Comparison of ENCODE assay signal across 22 cellular contexts in the genomic region with DNA sequence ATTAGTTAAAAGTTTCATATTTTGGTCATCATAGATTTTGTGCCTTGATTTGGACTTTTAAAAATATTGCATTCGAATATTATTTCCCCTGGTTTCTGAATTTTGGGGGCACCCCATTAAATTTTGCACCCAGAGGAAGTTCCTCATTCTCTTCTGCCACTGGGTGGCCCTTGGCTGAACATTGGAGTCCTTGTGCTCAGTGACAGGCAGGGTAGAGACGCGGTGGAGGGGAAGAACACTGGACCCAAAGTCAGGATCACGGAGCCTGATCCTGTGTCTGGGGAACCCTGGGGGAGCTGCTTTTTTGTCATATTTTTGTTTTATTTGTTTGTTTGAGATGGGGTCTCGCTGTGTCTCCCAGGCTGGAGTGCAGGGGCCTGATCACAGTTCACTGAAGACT.
A peak's percentile ranks its signal among the peaks of the same experiment; 100 is the strongest.
DNase-seq lines count a peak whose midpoint lies in the region; ATAC-seq and TF ChIP-seq lines count a peak whose summit lies in the region.
"Had no signal": no experiment of that assay in that cellular context is flagged by ENCODE, and none has a peak within 500 bp of the region (broad histone marks: within the 10 kb centered on the region; RNA-seq: fewer than 3 reads in every experiment).

No MANE protein-coding gene starts in this region.

- peaks cover 6% of the 10 kb centered on the region for H3F3A ChIP-seq in DOHH2 (ENCODE audit: control insufficient read depth, insufficient read depth)

- H4K20me1 ChIP-seq in DOHH2 (ENCODE audit: control insufficient read depth, insufficient read depth, low read depth, low read length) (no peaks in the 10 kb centered on the region), osteoblast (ENCODE audit: insufficient read depth, low read length) (no peaks in the 10 kb centered on the region)

- no peak overlapping the region for H2AFZ ChIP-seq in osteoblast (ENCODE audit: low read length)
- H2AFZ ChIP-seq: GM23338 had no signal

- no peaks in the 10 kb centered on the region for H3K9me2 ChIP-seq in DOHH2 (replicated peaks; ENCODE audit: control insufficient read depth, low read length)

- H3K9me3 ChIP-seq in DOHH2 (ENCODE audit: control insufficient read depth, insufficient read depth, low read length) (no peaks in the 10 kb centered on the region), RWPE2 (ENCODE audit: severe bottlenecking) (no peaks in the 10 kb centered on the region), esophagus squamous epithelium (no peaks in the 10 kb centered on the region), osteoblast (ENCODE audit: low read depth, low read length) (no peaks in the 10 kb centered on the region), BE2C (no peaks in the 10 kb centered on the region)
- H3K9me3 ChIP-seq: pancreas, right lobe of liver had no signal

- no peak overlapping the region for H3K4me3 ChIP-seq in DOHH2 (ENCODE audit: low read length)
- no peak overlapping the region for H3K4me3 ChIP-seq in RWPE2 (ENCODE audit: severe bottlenecking)
- H3K4me3 ChIP-seq in esophagus squamous epithelium: no peak overlapping the region
- no peak overlapping the region for H3K4me3 ChIP-seq in osteoblast (ENCODE audit: insufficient read depth, low read length)
- H3K4me3 ChIP-seq in BE2C (ENCODE audit: low read depth, low read length): no peak overlapping the region
- H3K4me3 ChIP-seq: GM23338, pancreas, right lobe of liver had no signal

- intact Hi-C loops in esophagus squamous epithelium (cut with DNase I): no loop called here

- H3K4me1 ChIP-seq in DOHH2 (ENCODE audit: control insufficient read depth, low read length) (peaks cover 57% of the 10 kb centered on the region), RWPE2 (ENCODE audit: insufficient read depth, poor library complexity, severe bottlenecking) (peaks cover 26% of the 10 kb centered on the region), esophagus squamous epithelium (peaks cover 14 to 88% (median 33%) of the 10 kb centered on the region in 3 donors), osteoblast (ENCODE audit: insufficient read depth, low read length) (peaks cover 13% of the 10 kb centered on the region), BE2C (no peaks in the 10 kb centered on the region)
- H3K4me1 ChIP-seq: pancreas, right lobe of liver had no signal

- H3K27me3 ChIP-seq in DOHH2 (ENCODE audit: control insufficient read depth, low read length): no peaks in the 10 kb centered on the region
- no peaks in the 10 kb centered on the region for H3K27me3 ChIP-seq in RWPE2 (ENCODE audit: insufficient read depth, poor library complexity, severe bottlenecking)
- no peaks in the 10 kb centered on the region for H3K27me3 ChIP-seq in esophagus squamous epithelium
- no peaks in the 10 kb centered on the region for H3K27me3 ChIP-seq in osteoblast (ENCODE audit: insufficient read depth, low read length)
- no peaks in the 10 kb centered on the region for H3K27me3 ChIP-seq in BE2C
- H3K27me3 ChIP-seq: pancreas, right lobe of liver had no signal

- 87 to 90% methylated on average over 3 to 5 of the region's 5 CpGs for WGBS in esophagus squamous epithelium, 2 donors

- ATAC-seq in RWPE2 (ENCODE audit: low read depth) (no peak), GM19397 (IDR thresholded peaks at IDR 0.05; ENCODE audit: unreplicated experiment) (no peak)
- ATAC-seq: activated T-helper 17 cell treated with anti-CD3 and anti-CD28 coated beads, Interleukin-2, amount 50 U/mL, for 72 hours; GM23338; stimulated activated naive CD8-positive, alpha-beta T cell treated with anti-CD3 and anti-CD28 coated beads, Interleukin-15, Interleukin-2, amounts not matched to agents 100 U/mL and 50 U/mL, for 24 hours had no signal

- TF ChIP-seq POLR2A in esophagus squamous epithelium (IDR thresholded peaks at IDR 0.05): no peak

- H3K36me3 ChIP-seq in DOHH2 (ENCODE audit: control insufficient read depth, low read length) (peaks cover 25% of the 10 kb centered on the region), RWPE2 (ENCODE audit: low read depth) (peaks cover 38% of the 10 kb centered on the region), esophagus squamous epithelium (peaks cover 13 to 57% (median 15%) of the 10 kb centered on the region in 3 donors), osteoblast (ENCODE audit: insufficient read depth, low read length) (peaks cover 6% of the 10 kb centered on the region), BE2C (no peaks in the 10 kb centered on the region)
- H3K36me3 ChIP-seq: pancreas, right lobe of liver had no signal

- DNase-seq in RWPE2 (ENCODE audit: low spot score): no peak
- no peak for DNase-seq in esophagus squamous epithelium (lab: John Stamatoyannopoulos, UW)
- peak; percentile 29 for DNase-seq in osteoblast (ENCODE audit: insufficient read length, low spot score, missing footprints)
- DNase-seq in BE2C: no peak
- DNase-seq in HuH-7 (ENCODE audit: low spot score): no peak
- no peak for DNase-seq in NK-92 treated with Interleukin-12 subunit alpha and Interleukin-12 subunit beta, amount 100 ng/mL, for 24 hours (lab: John Stamatoyannopoulos, UW)
- DNase-seq: activated B cell treated with CpG ODN at 0.5 μM for 24 hours; amygdala; caudate nucleus; glutamatergic neuron; left ventricle myocardium superior; NCI-H1417; NCI-H2171; OCI-M1; pancreas; right lobe of liver; stimulated activated naive CD8-positive, alpha-beta T cell treated with anti-CD3 and anti-CD28 coated beads, Interleukin-15, Interleukin-2, amounts not matched to agents 100 U/mL and 50 U/mL, for 24 hours had no signal

- H3K4me2 ChIP-seq in DOHH2 (ENCODE audit: low read length) (no peak overlapping the region), osteoblast (ENCODE audit: insufficient read depth, low read length) (no peak overlapping the region)
- H3K4me2 ChIP-seq: GM23338, KMS-11 had no signal

- H3K27ac ChIP-seq in DOHH2 (ENCODE audit: low read depth, low read length) (no peak overlapping the region), RWPE2 (ENCODE audit: poor library complexity, severe bottlenecking) (peak overlapping the region; percentile 16), esophagus squamous epithelium (peak overlapping the region; percentile 23 to 93 (median 59)), osteoblast (ENCODE audit: low read depth, low read length) (no peak overlapping the region)
- H3K27ac ChIP-seq: KMS-11, right lobe of liver had no signal

- TF ChIP-seq CTCF in DOHH2 (IDR thresholded peaks at IDR 0.05; ENCODE audit: low read depth, low read length, poor library complexity, severe bottlenecking) (peak; percentile 21), RWPE2 (IDR thresholded peaks at IDR 0.05; ENCODE audit: poor library complexity, severe bottlenecking) (no peak), esophagus squamous epithelium (IDR thresholded peaks at IDR 0.05) (no peak), osteoblast (IDR thresholded peaks at IDR 0.05; ENCODE audit: extremely low read depth, low read depth, low read length) (no peak), BE2C (IDR thresholded peaks at IDR 0.05; ENCODE audit: low read depth, low read length) (no peak)

- H3K79me2 ChIP-seq in DOHH2 (ENCODE audit: control insufficient read depth, low read length): peaks cover 28% of the 10 kb centered on the region
- H3K79me2 ChIP-seq in osteoblast (ENCODE audit: insufficient read depth, low read length): no peaks in the 10 kb centered on the region

Comparison
In these comparisons a context has a peak if more than half of its experiments do, and no peak if none do; other contexts are left out.
1. H3K27ac ChIP-seq: peak in RWPE2 (single experiment) and esophagus squamous epithelium (4 of 4); none in DOHH2 (single experiment) and osteoblast (single experiment).